Comparison of ENCODE assay signal across 23 cellular contexts in genomic region chr7:39125849-39126248, GRCh38.
"Had no signal": no experiment of that assay in that cellular context is flagged by ENCODE, and none has a peak within 500 bp of the region (broad histone marks: within the 10 kb centered on the region; RNA-seq: fewer than 3 reads in every experiment).

No MANE protein-coding gene starts in this region.

- H3K4me1 ChIP-seq: adrenal gland had no signal

- H3K4me1 Mint-ChIP-seq: activated CD4-positive, alpha-beta memory T cell treated with anti-CD3 and anti-CD28 coated beads, Interleukin-2, amount 10 ng/mL, durations not matched to agents 7 days and 5 days; activated CD4-positive, alpha-beta T cell treated with anti-CD3 and anti-CD28 coated beads, Interleukin-2, amount 10 ng/mL, durations not matched to agents 7 days and 5 days; activated naive CD8-positive, alpha-beta T cell treated with anti-CD3 and anti-CD28 coated beads, Interleukin-2, amount 10 ng/mL, durations not matched to agents 7 days and 5 days; IgD-negative memory B cell had no signal

- H3K27me3 Mint-ChIP-seq: activated CD4-positive, alpha-beta memory T cell treated with anti-CD3 and anti-CD28 coated beads, Interleukin-2, amount 10 ng/mL, durations not matched to agents 7 days and 5 days; activated naive CD8-positive, alpha-beta T cell treated with anti-CD3 and anti-CD28 coated beads, Interleukin-2, amount 10 ng/mL, durations not matched to agents 7 days and 5 days had no signal

- H3K27me3 ChIP-seq: adrenal gland had no signal

- H3K4me3 Mint-ChIP-seq: activated CD4-positive, alpha-beta memory T cell treated with anti-CD3 and anti-CD28 coated beads, Interleukin-2, amount 10 ng/mL, durations not matched to agents 7 days and 5 days; activated CD4-positive, alpha-beta T cell treated with anti-CD3 and anti-CD28 coated beads, Interleukin-2, amount 10 ng/mL, durations not matched to agents 7 days and 5 days; activated naive CD8-positive, alpha-beta T cell treated with anti-CD3 and anti-CD28 coated beads, Interleukin-2, amount 10 ng/mL, durations not matched to agents 7 days and 5 days; activated T-cell treated with anti-CD3 and anti-CD28 coated beads, Interleukin-2, amount 50 U/mL, for 72 hours; IgD-negative memory B cell had no signal

- H3K27ac ChIP-seq: adrenal gland, VCaP had no signal

- DNase-seq: activated CD4-positive, alpha-beta memory T cell treated with anti-CD3 and anti-CD28 coated beads, Interleukin-2, amount 10 ng/mL, durations not matched to agents 7 days and 5 days; activated CD4-positive, alpha-beta T cell treated with anti-CD3 and anti-CD28 coated beads, Interleukin-2, amount 10 ng/mL, durations not matched to agents 7 days and 5 days; activated CD4-positive, CD25-positive, alpha-beta regulatory T cell; activated naive CD4-positive, alpha-beta T cell treated with anti-CD3 and anti-CD28 coated beads, Interleukin-2, amount 50 U/mL, for 16 hours; activated naive CD8-positive, alpha-beta T cell treated with anti-CD3 and anti-CD28 coated beads, Interleukin-2, amount 10 ng/mL, durations not matched to agents 7 days and 5 days; activated T-cell treated with anti-CD3 and anti-CD28 coated beads for 4 hours; activated T-cell treated with anti-CD3 and anti-CD28 coated beads, Interleukin-2, amount 50 U/mL, for 72 hours; adrenal gland; anterior cingulate cortex; cerebellar nuclear complex; KG1; NCI-H1048; NCI-H1694 treated with DMSO at 0.1 percent for 48 hours; NCI-H2029 treated with DMSO at 0.1 percent for 48 hours; NCI-H446; NCI-H524; NCI-H748 treated with DMSO at 0.1 percent for 48 hours; SIG-M5; SK-N-SH; T-helper 1 cell had no signal

- H3K36me3 Mint-ChIP-seq: activated naive CD8-positive, alpha-beta T cell treated with anti-CD3 and anti-CD28 coated beads, Interleukin-2, amount 10 ng/mL, durations not matched to agents 7 days and 5 days; IgD-negative memory B cell had no signal

- H3K36me3 ChIP-seq: adrenal gland had no signal

- H3K9me3 Mint-ChIP-seq: activated CD4-positive, alpha-beta memory T cell treated with anti-CD3 and anti-CD28 coated beads, Interleukin-2, amount 10 ng/mL, durations not matched to agents 7 days and 5 days; activated CD4-positive, alpha-beta T cell treated with anti-CD3 and anti-CD28 coated beads, Interleukin-2, amount 10 ng/mL, durations not matched to agents 7 days and 5 days; activated naive CD8-positive, alpha-beta T cell treated with anti-CD3 and anti-CD28 coated beads, Interleukin-2, amount 10 ng/mL, durations not matched to agents 7 days and 5 days; activated T-cell treated with anti-CD3 and anti-CD28 coated beads, Interleukin-2, amount 50 U/mL, for 72 hours; activated T-helper 2 cell treated with anti-CD3 and anti-CD28 coated beads, Interferon-gamma antibody, Interleukin-2, Interleukin-4, amounts not matched to agents 10 μg/mL and 5 μg/mL and 100 μg/mL, durations not matched to agents 14 hours and 24 hours and 36 hours had no signal

- H3K4me3 ChIP-seq: adrenal gland had no signal

- H3K9ac ChIP-seq: SK-N-SH had no signal

- H3K27ac Mint-ChIP-seq: activated CD4-positive, alpha-beta memory T cell treated with anti-CD3 and anti-CD28 coated beads, Interleukin-2, amount 10 ng/mL, durations not matched to agents 7 days and 5 days; activated CD4-positive, alpha-beta T cell treated with anti-CD3 and anti-CD28 coated beads, Interleukin-2, amount 10 ng/mL, durations not matched to agents 7 days and 5 days; activated naive CD8-positive, alpha-beta T cell treated with anti-CD3 and anti-CD28 coated beads, Interleukin-2, amount 10 ng/mL, durations not matched to agents 7 days and 5 days; activated T-cell treated with anti-CD3 and anti-CD28 coated beads, Interleukin-2, amount 50 U/mL, for 72 hours; activated T-helper 2 cell treated with anti-CD3 and anti-CD28 coated beads, Interferon-gamma antibody, Interleukin-2, Interleukin-4, amounts not matched to agents 10 μg/mL and 5 μg/mL and 100 μg/mL, durations not matched to agents 14 hours and 24 hours and 36 hours; IgD-negative memory B cell had no signal

- H3K4me2 ChIP-seq: SK-N-SH had no signal
